ENCODE assay signal across 17 cellular contexts in the genomic region with DNA sequence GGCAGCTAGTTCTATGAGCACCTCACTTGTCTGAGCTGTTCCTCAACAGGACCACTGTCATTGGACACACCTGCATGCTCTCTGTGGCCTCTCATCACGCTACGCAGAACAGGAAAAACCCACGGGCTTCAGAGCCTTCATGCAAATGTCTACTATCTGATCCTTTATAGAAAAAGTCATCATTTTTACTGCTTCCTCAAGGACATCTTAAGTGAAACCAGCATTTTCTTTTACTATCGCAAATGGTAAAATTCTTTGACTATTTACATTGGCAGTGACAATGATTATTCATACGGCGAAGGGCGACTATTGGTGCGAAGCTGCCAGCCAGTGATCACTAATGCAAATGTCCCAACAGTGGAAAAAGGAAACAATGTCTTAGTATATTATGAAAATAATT.
DNase-seq lines count a peak whose midpoint lies in the region; ATAC-seq, FAIRE-seq and TF ChIP-seq lines count a peak whose summit lies in the region.
"Had no signal": no experiment of that assay in that cellular context is flagged by ENCODE, and none has a peak within 500 bp of the region (broad histone marks: within the 10 kb centered on the region; RNA-seq: fewer than 3 reads in every experiment).

No MANE protein-coding gene starts in this region.

- TF ChIP-seq CTCF in GM12864 (IDR thresholded peaks at IDR 0.05; ENCODE audit: low read depth, low read length, missing control alignments) = no peak

- H3K36me3 ChIP-seq in small intestine (ENCODE audit: control insufficient read depth in 2 of 2, insufficient read depth in 2 of 2, low read length in 2 of 2) = peaks cover 2 to 5% of the 10 kb centered on the region in 2 donors

- DNase-seq in GM12864 (ENCODE audit: low read depth) = peak; percentile 58
- peak; percentile 35 for DNase-seq in fibroblast of the conjunctiva (ENCODE audit: low read depth)
- no peak for DNase-seq in small intestine
- DNase-seq in NCI-H82 (lab: John Stamatoyannopoulos, UW) = no peak
- DNase-seq in activated naive CD4-positive, alpha-beta T cell treated with Interleukin-2 at 50 U/mL for 16 hours = no peak
- DNase-seq in SIG-M5 (lab: John Stamatoyannopoulos, UW) = no peak
- DNase-seq: activated CD8-positive, alpha-beta memory T cell treated with anti-CD3 and anti-CD28 coated beads, Interleukin-2, amount 50 U/mL, for 48 hours; DMS153; IMR-90; left colon; NCI-H1092; NCI-H226; OCI-M1; stimulated activated CD4-positive, alpha-beta T cell treated with anti-CD3 and anti-CD28 coated beads, Interleukin-15, amount 100 ng/mL, for 24 hours had no signal

- H3K27ac ChIP-seq in small intestine (ENCODE audit: low read depth in 1 of 2, low read length in 1 of 2) = no peak overlapping the region
- H3K27ac ChIP-seq: hepatocyte had no signal

- 80 to 92% (median 82%) methylated on average over 8 of the region's 8 CpGs for WGBS in small intestine, 3 donors

- FAIRE-seq in small intestine (lab: Jason Lieb, UNC) = no peak

- no peaks in the 10 kb centered on the region for H3K9me3 ChIP-seq in small intestine (ENCODE audit: control insufficient read depth, low read depth)

- H3K4me3 ChIP-seq in GM12864 (ENCODE audit: low read depth, low read length) (no peak overlapping the region), small intestine (ENCODE audit: low read depth in 1 of 2, low read length in 2 of 2) (no peak overlapping the region)
- H3K4me3 ChIP-seq: hepatocyte had no signal

- ATAC-seq in GM21515 (IDR thresholded peaks at IDR 0.05; ENCODE audit: unreplicated experiment) (peak; percentile 84), HG03520 (IDR thresholded peaks at IDR 0.05; ENCODE audit: unreplicated experiment) (peak; percentile 81)
- ATAC-seq: left colon had no signal

- no peaks in the 10 kb centered on the region for H3K27me3 ChIP-seq in small intestine (ENCODE audit: control insufficient read depth in 2 of 2, insufficient read depth in 2 of 2, low read length in 2 of 2)
- H3K27me3 ChIP-seq: hepatocyte had no signal

- no peaks in the 10 kb centered on the region for H3K4me1 ChIP-seq in small intestine (ENCODE audit: control insufficient read depth in 2 of 2, insufficient read depth in 1 of 2, low read depth in 1 of 2, low read length in 1 of 2)

Comparison
In these comparisons a context has a peak if more than half of its experiments do, and no peak if none do; other contexts are left out.
1. DNase-seq: peak in GM12864 (single experiment) and fibroblast of the conjunctiva (single experiment); none in small intestine (single experiment), NCI-H82 (single experiment), activated naive CD4-positive, alpha-beta T cell treated with Interleukin-2 at 50 U/mL for 16 hours (single experiment) and SIG-M5 (single experiment).